16 cellular contexts compared by ENCODE assay signal in genomic region chr11:134418119-134418840, GRCh38. TPM values are rescaled to one million over a fixed set of nuclear protein-coding genes. Genes with fewer than 3 reads are reported as not detected.
DNase-seq lines count a peak whose midpoint lies in the region; ATAC-seq and TF ChIP-seq lines count a peak whose summit lies in the region.
"Had no signal": no experiment of that assay in that cellular context is flagged by ENCODE, and none has a peak within 500 bp of the region (broad histone marks: within the 10 kb centered on the region; RNA-seq: fewer than 3 reads in every experiment).

No MANE protein-coding gene starts in this region.

- peaks cover 53% of the 10 kb centered on the region for H3K4me1 Mint-ChIP-seq in brain
- H3K4me1 Mint-ChIP-seq in activated T-cell treated with anti-CD3 and anti-CD28 coated beads, Interleukin-2, amount 50 U/mL, for 24 hours (ENCODE audit: low read depth), result peaks cover 3% of the 10 kb centered on the region

- no peak for TF ChIP-seq RAD21 in liver (IDR thresholded peaks at IDR 0.05)

- H3K27me3 ChIP-seq in liver (ENCODE audit: control insufficient read depth in 4 of 4, insufficient read depth in 4 of 4, low read length in 3 of 4), result no peaks in the 10 kb centered on the region
- H3K27me3 ChIP-seq in left lung, result peaks cover 1 to 50% of the 10 kb centered on the region in 2 donors

- H3K9ac ChIP-seq in liver (ENCODE audit: low read depth in 1 of 2, low read length in 2 of 2), result no peak overlapping the region

- DNase-seq in Caki2 (ENCODE audit: low read depth) (peak; percentile 1), M059J (ENCODE audit: low read depth) (peak; percentile 11), anterior cingulate cortex (lab: John Stamatoyannopoulos, UW) (no peak), left lung (no peak), hypothalamus (lab: John Stamatoyannopoulos, UW) (no peak)
- DNase-seq in activated T-cell treated with anti-CD3 and anti-CD28 coated beads, Interleukin-2, amount 50 U/mL, for 24 hours, result no peak
- DNase-seq: activated CD8-positive, alpha-beta memory T cell treated with anti-CD3 and anti-CD28 coated beads, Interleukin-2, amount 50 U/mL, for 48 hours; activated naive CD8-positive, alpha-beta T cell treated with anti-CD3 and anti-CD28 coated beads for 36 hours; colonic mucosa; DMS79 treated with DMSO at 0.1 percent for 48 hours; NCI-H1417; NCI-H774; stimulated activated naive CD8-positive, alpha-beta T cell treated with anti-CD3 and anti-CD28 coated beads, Interleukin-15, amount 100 ng/mL, for 72 hours had no signal

- WGBS in liver, result 61% methylated on average over 11 of the region's 11 CpGs

- H3K4me3 ChIP-seq in liver (ENCODE audit: low read depth in 1 of 3, low read length in 3 of 3), result no peak overlapping the region
- no peak overlapping the region for H3K4me3 ChIP-seq in left lung
- H3K4me3 ChIP-seq: colonic mucosa had no signal

- TF ChIP-seq CTCF in brain (conservative IDR thresholded peaks at IDR 0.05), result no peak
- no peak for TF ChIP-seq CTCF in liver (IDR thresholded peaks at IDR 0.05; ENCODE audit: low read depth, low read length, missing input control)
- TF ChIP-seq CTCF in left lung (IDR thresholded peaks at IDR 0.05), result no peak

- H3K9me3 ChIP-seq in liver (ENCODE audit: control insufficient read depth in 4 of 4, low read length in 3 of 4) (no peaks in the 10 kb centered on the region), left lung (no peaks in the 10 kb centered on the region)
- H3K9me3 ChIP-seq: colonic mucosa had no signal

- peaks cover 4% of the 10 kb centered on the region for H3K27me3 Mint-ChIP-seq in brain
- H3K27me3 Mint-ChIP-seq in activated T-cell treated with anti-CD3 and anti-CD28 coated beads, Interleukin-2, amount 50 U/mL, for 24 hours, result peaks cover 42% of the 10 kb centered on the region

- H3K27ac ChIP-seq in liver (ENCODE audit: low read depth in 1 of 2, low read length in 2 of 2), result no peak overlapping the region
- H3K27ac ChIP-seq in left lung, result no peak overlapping the region
- H3K27ac ChIP-seq: colonic mucosa had no signal

- H3K4me1 ChIP-seq in liver (ENCODE audit: control insufficient read depth in 4 of 4, insufficient read depth in 4 of 4, low read length in 3 of 4) (no peaks in the 10 kb centered on the region), left lung (no peaks in the 10 kb centered on the region)
- H3K4me1 ChIP-seq: colonic mucosa had no signal

- H3K4me3 Mint-ChIP-seq in brain, result peak overlapping the region in 2 of 5 experiments; percentile 34 to 54
- H3K4me3 Mint-ChIP-seq in activated T-cell treated with anti-CD3 and anti-CD28 coated beads, Interleukin-2, amount 50 U/mL, for 24 hours, result no peak overlapping the region
- H3K4me3 Mint-ChIP-seq: activated naive CD8-positive, alpha-beta T cell treated with anti-CD3 and anti-CD28 coated beads for 36 hours; B cell; stimulated activated naive CD8-positive, alpha-beta T cell treated with anti-CD3 and anti-CD28 coated beads, Interleukin-15, amount 100 ng/mL, for 72 hours had no signal

- intact Hi-C loops in left lung (cut with DNase I), result no loop called here

- H3K36me3 Mint-ChIP-seq in brain, result no peaks in the 10 kb centered on the region
- H3K36me3 Mint-ChIP-seq in activated T-cell treated with anti-CD3 and anti-CD28 coated beads, Interleukin-2, amount 50 U/mL, for 24 hours (ENCODE audit: low read depth), result no peaks in the 10 kb centered on the region
- H3K36me3 Mint-ChIP-seq: activated naive CD8-positive, alpha-beta T cell treated with anti-CD3 and anti-CD28 coated beads for 36 hours had no signal

- peak overlapping the region; percentile 24 to 97 (median 59) for H3K27ac Mint-ChIP-seq in brain
- no peak overlapping the region for H3K27ac Mint-ChIP-seq in activated T-cell treated with anti-CD3 and anti-CD28 coated beads, Interleukin-2, amount 50 U/mL, for 24 hours
- H3K27ac Mint-ChIP-seq: activated naive CD8-positive, alpha-beta T cell treated with anti-CD3 and anti-CD28 coated beads for 36 hours; B cell; stimulated activated naive CD8-positive, alpha-beta T cell treated with anti-CD3 and anti-CD28 coated beads, Interleukin-15, amount 100 ng/mL, for 72 hours had no signal

- in situ Hi-C loops in Caki2 (cut with HindIII; ENCODE audit: low pct_unique_long_range_greater_than_20kb, low sequenced_read_pairs), result no loop called here

- no peaks in the 10 kb centered on the region for H3K9me3 Mint-ChIP-seq in brain
- H3K9me3 Mint-ChIP-seq in activated T-cell treated with anti-CD3 and anti-CD28 coated beads, Interleukin-2, amount 50 U/mL, for 24 hours, result no peaks in the 10 kb centered on the region
- H3K9me3 Mint-ChIP-seq: activated naive CD8-positive, alpha-beta T cell treated with anti-CD3 and anti-CD28 coated beads for 36 hours; stimulated activated naive CD8-positive, alpha-beta T cell treated with anti-CD3 and anti-CD28 coated beads, Interleukin-15, amount 100 ng/mL, for 72 hours had no signal

- no peak for ATAC-seq in left lung
- ATAC-seq: stimulated activated naive CD8-positive, alpha-beta T cell treated with anti-CD3 and anti-CD28 coated beads, Interleukin-15, amount 100 ng/mL, for 72 hours had no signal

- no peaks in the 10 kb centered on the region for H3K36me3 ChIP-seq in liver (ENCODE audit: control insufficient read depth in 4 of 4, insufficient read depth in 3 of 4, low read depth in 1 of 4, low read length in 3 of 4)
- H3K36me3 ChIP-seq in left lung, result no peaks in the 10 kb centered on the region
- H3K36me3 ChIP-seq: colonic mucosa had no signal

TF ChIP-seq in liver, 16 proteins besides CTCF, POLR2A, EP300 and RAD21:
- TF ChIP-seq REST (IDR thresholded peaks at IDR 0.05), result peak; percentile 88
- no peak for TF ChIP-seq NR2F2 (IDR thresholded peaks at IDR 0.05)

RNA-seq across cellular contexts. Expression of gene B3GAT1, which starts 6.2 kb away (rescaled TPM):
- not detected in 2 replicates for total RNA-seq in Caki2 (2014; rRNA removed; shearing (Covaris generic); ENCODE audit: low replicate concordance)
- total RNA-seq in M059J (2014; rRNA removed; shearing (Covaris generic)), result not detected in 2 replicates
- polyA plus RNA-seq in brain (ENCODE audit: insufficient read depth, low read depth, low replicate concordance) (110 TPM), liver (1 to 10 TPM in 1 of 2 donors, under 1 TPM in 1; 0.13 to 6.6 TPM)
- total RNA-seq in liver (under 1 TPM in 1 of 2 donors, not detected in 1; 0.25 TPM), left lung (under 1 TPM; 0.32 to 0.58 TPM)
- total RNA-seq: B cell had no signal

Comparison
In these comparisons a context has a peak if more than half of its experiments do, and no peak if none do; other contexts are left out.
1. DNase-seq: peak in Caki2 (single experiment) and M059J (single experiment); none in anterior cingulate cortex (0 of 58), left lung (0 of 2), hypothalamus (0 of 51) and activated T-cell treated with anti-CD3 and anti-CD28 coated beads, Interleukin-2, amount 50 U/mL, for 24 hours (single experiment).